1 cellular context compared by ENCODE assay signal in genomic region chr17:58565389-58566311, GRCh38.
TF ChIP-seq lines count a peak whose summit lies in the region.

No MANE protein-coding gene starts in this region.

TF ChIP-seq in HepG2, 621 proteins besides CTCF, POLR2A, EP300 and RAD21:
- no peak for TF ChIP-seq KMT2B (CRISPR knock-in tag; IDR thresholded peaks at IDR 0.05)
- TF ChIP-seq HOXA5 (CRISPR knock-in tag; IDR thresholded peaks at IDR 0.05) = no peak
- no peak for TF ChIP-seq CC2D1A (CRISPR knock-in tag; IDR thresholded peaks at IDR 0.05)
- TF ChIP-seq ZNF629 (CRISPR knock-in tag; conservative IDR thresholded peaks at IDR 0.05) = peak; percentile 56; the same call in 1 of the 2 replicates
- TF ChIP-seq PRDM15 (CRISPR knock-in tag; IDR thresholded peaks at IDR 0.05) = no peak
- TF ChIP-seq RFX3 (CRISPR knock-in tag; IDR thresholded peaks at IDR 0.05) = no peak
